Comparison of ENCODE assay signal across 20 cellular contexts in the genomic region with DNA sequence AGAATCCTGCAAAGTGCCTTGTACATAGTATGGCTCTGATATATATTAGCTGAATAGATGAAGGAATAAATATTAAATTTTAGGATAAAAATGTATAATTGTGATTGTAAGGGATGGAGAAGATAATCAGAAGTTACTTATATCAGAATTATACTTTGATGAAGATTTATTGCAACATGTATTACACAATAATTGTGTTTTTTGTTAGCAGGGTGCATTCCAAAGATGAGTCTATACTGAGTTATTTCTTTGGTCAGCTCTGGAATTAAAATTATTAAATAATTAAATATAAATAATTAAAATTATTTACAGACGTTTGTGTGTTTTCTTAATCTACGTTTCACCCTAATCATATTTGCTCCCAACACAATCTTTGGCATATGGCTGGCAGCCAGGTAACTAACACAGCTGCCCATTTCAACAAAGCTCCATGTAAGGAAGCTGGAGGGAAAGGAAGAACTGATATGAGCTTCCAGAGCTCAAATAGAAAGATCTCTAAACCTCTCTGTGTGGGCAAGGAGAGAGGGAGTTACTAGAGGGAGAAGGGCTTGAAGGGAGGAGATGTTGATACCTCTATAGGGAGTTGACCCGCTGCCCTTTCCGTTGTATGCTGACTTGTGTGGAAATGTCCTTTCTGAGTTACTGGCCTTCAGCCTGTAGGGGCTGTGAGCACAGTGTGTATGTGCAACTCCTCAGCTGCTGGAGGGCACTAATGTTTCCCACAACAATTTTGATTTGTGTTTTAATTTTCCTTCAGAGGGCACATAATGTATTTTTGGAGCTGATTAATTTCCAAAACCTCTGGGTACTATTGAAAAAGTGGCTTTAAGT.
A peak's percentile ranks its signal among the peaks of the same experiment; 100 is the strongest.
DNase-seq lines count a peak whose midpoint lies in the region; ATAC-seq and TF ChIP-seq lines count a peak whose summit lies in the region.
"Had no signal": no experiment of that assay in that cellular context is flagged by ENCODE, and none has a peak within 500 bp of the region (broad histone marks: within the 10 kb centered on the region; RNA-seq: fewer than 3 reads in every experiment).

No MANE protein-coding gene starts in this region.

- H3K9me3 ChIP-seq in SK-N-SH (no peaks in the 10 kb centered on the region), body of pancreas (no peaks in the 10 kb centered on the region), liver (ENCODE audit: control insufficient read depth in 4 of 4, low read length in 3 of 4) (no peaks in the 10 kb centered on the region), stomach (no peaks in the 10 kb centered on the region)

- DNase-seq in SK-N-SH (no peak), body of pancreas (peak in 3 of 4 donors; percentile 20 to 56 (median 22)), stomach (peak; percentile 57), brain microvascular endothelial cell (no peak), Calu3 (no peak)
- DNase-seq in activated CD8-positive, alpha-beta memory T cell treated with anti-CD3 and anti-CD28 coated beads, Interleukin-2, amount 10 ng/mL, durations not matched to agents 7 days and 5 days: no peak
- DNase-seq: 8988T; CD4-positive, alpha-beta memory T cell; GDM1; HFFc6; Karpas-422; MM.1S; NCI-H1105; NCI-H1694; NCI-H2107; NCI-H2227 treated with DMSO at 0.1 percent for 48 hours; NCI-H524; SHP77 treated with DMSO at 0.1 percent for 48 hours had no signal

- H3K9ac ChIP-seq in SK-N-SH: no peak overlapping the region
- no peak overlapping the region for H3K9ac ChIP-seq in liver (ENCODE audit: low read depth in 1 of 2, low read length in 2 of 2)

- CTCF ChIA-PET in SK-N-SH (lab: Yijun Ruan, JAX): no interaction called here
- CTCF ChIA-PET in activated CD8-positive, alpha-beta memory T cell treated with anti-CD3 and anti-CD28 coated beads, Interleukin-2, amount 10 ng/mL, durations not matched to agents 7 days and 5 days (lab: Charles Lee): no interaction called here
- CTCF ChIA-PET in Calu3 (lab: Charles Lee): no interaction called here

- no TSS peak for BruUV-seq in Calu3 (replicated peaks; lab: Mats Ljungman, UMichigan)

- H2AFZ ChIP-seq in SK-N-SH (ENCODE audit: low read depth): no peak overlapping the region

- TF ChIP-seq RAD21 in SK-N-SH (IDR thresholded peaks at IDR 0.05; ENCODE audit: low read length): no peak
- TF ChIP-seq RAD21 in liver (IDR thresholded peaks at IDR 0.05): peak in 1 of 2 donors; percentile 54

- no peak overlapping the region for H3K4me3 Mint-ChIP-seq in activated CD8-positive, alpha-beta memory T cell treated with anti-CD3 and anti-CD28 coated beads, Interleukin-2, amount 10 ng/mL, durations not matched to agents 7 days and 5 days
- H3K4me3 Mint-ChIP-seq in Calu3 (ENCODE audit: low read depth, unreplicated experiment): no peak overlapping the region
- H3K4me3 Mint-ChIP-seq: CD4-positive, alpha-beta memory T cell; HFFc6 had no signal

- no peaks in the 10 kb centered on the region for H3K79me2 ChIP-seq in SK-N-SH (ENCODE audit: insufficient read depth)

- TF ChIP-seq POLR2A in body of pancreas (IDR thresholded peaks at IDR 0.05) (no peak), stomach (IDR thresholded peaks at IDR 0.05) (no peak)

- H3K4me1 ChIP-seq in SK-N-SH (ENCODE audit: control insufficient read depth in 1 of 2, insufficient read depth in 2 of 2, low read depth in 1 of 2, low read length in 1 of 2): peaks cover 0 to 2% of the 10 kb centered on the region in 2 experiments; a peak in 1 of 4 replicates
- peaks cover 7% of the 10 kb centered on the region for H3K4me1 ChIP-seq in body of pancreas
- peaks cover 0 to 17% (median 6%) of the 10 kb centered on the region in 4 donors for H3K4me1 ChIP-seq in liver (ENCODE audit: control insufficient read depth in 4 of 4, insufficient read depth in 4 of 4, low read length in 3 of 4)
- H3K4me1 ChIP-seq in stomach: peaks cover 0 to 11% (median 5%) of the 10 kb centered on the region in 4 donors

- TF ChIP-seq CTCF in SK-N-SH (IDR thresholded peaks at IDR 0.05) (no peak), body of pancreas (IDR thresholded peaks at IDR 0.05) (peak in 1 of 7 experiments; percentile 7), liver (IDR thresholded peaks at IDR 0.05; ENCODE audit: low read depth, low read length, missing input control) (peak; percentile 25), stomach (IDR thresholded peaks at IDR 0.05) (no peak), brain microvascular endothelial cell (IDR thresholded peaks at IDR 0.05; ENCODE audit: low read depth, low read length, missing control alignments) (no peak), Calu3 (IDR thresholded peaks at IDR 0.05; ENCODE audit: unreplicated experiment) (no peak)

- H3K9me2 ChIP-seq in SK-N-SH: no peaks in the 10 kb centered on the region

- ATAC-seq in SK-N-SH treated with all-trans-retinoic acid at 6 μM for 48 hours (peak; percentile 57; the same call in 2 of the 3 replicates), body of pancreas (no peak)
- no peak for ATAC-seq in activated CD8-positive, alpha-beta memory T cell treated with anti-CD3 and anti-CD28 coated beads, Interleukin-2, amount 10 ng/mL, durations not matched to agents 7 days and 5 days

- no peaks in the 10 kb centered on the region for H3K36me3 ChIP-seq in SK-N-SH (replicated peaks in 1 of 2; ENCODE audit: control insufficient read depth in 1 of 2, insufficient read depth in 2 of 2, low read length in 1 of 2)
- H3K36me3 ChIP-seq in body of pancreas (replicated peaks in 1 of 2; ENCODE audit: insufficient read depth in 1 of 2, low read depth in 2 of 2): no peaks in the 10 kb centered on the region
- H3K36me3 ChIP-seq in liver (ENCODE audit: control insufficient read depth in 4 of 4, insufficient read depth in 3 of 4, low read depth in 1 of 4, low read length in 3 of 4): no peaks in the 10 kb centered on the region
- no peaks in the 10 kb centered on the region for H3K36me3 ChIP-seq in stomach
- H3K36me3 ChIP-seq in brain microvascular endothelial cell (replicated peaks): no peaks in the 10 kb centered on the region

- no peaks in the 10 kb centered on the region for H4K20me1 ChIP-seq in SK-N-SH (ENCODE audit: insufficient read depth)

- H3K4me1 Mint-ChIP-seq in activated CD8-positive, alpha-beta memory T cell treated with anti-CD3 and anti-CD28 coated beads, Interleukin-2, amount 10 ng/mL, durations not matched to agents 7 days and 5 days: no peaks in the 10 kb centered on the region
- H3K4me1 Mint-ChIP-seq in Calu3 (ENCODE audit: low read depth, unreplicated experiment): no peaks in the 10 kb centered on the region
- H3K4me1 Mint-ChIP-seq: CD4-positive, alpha-beta memory T cell had no signal

- H3K27me3 Mint-ChIP-seq in activated CD8-positive, alpha-beta memory T cell treated with anti-CD3 and anti-CD28 coated beads, Interleukin-2, amount 10 ng/mL, durations not matched to agents 7 days and 5 days: no peaks in the 10 kb centered on the region
- H3K27me3 Mint-ChIP-seq in Calu3 (ENCODE audit: unreplicated experiment): no peaks in the 10 kb centered on the region
- H3K27me3 Mint-ChIP-seq: CD4-positive, alpha-beta memory T cell had no signal

- POLR2A ChIA-PET in SK-N-SH (lab: Yijun Ruan, JAX): no interaction called here

- H3F3A ChIP-seq in SK-N-SH (replicated peaks; ENCODE audit: insufficient read depth): no peaks in the 10 kb centered on the region

- no peak overlapping the region for H3K4me2 ChIP-seq in SK-N-SH

- no peaks in the 10 kb centered on the region for H3K27me3 ChIP-seq in SK-N-SH (ENCODE audit: insufficient read depth)
- H3K27me3 ChIP-seq in body of pancreas: no peaks in the 10 kb centered on the region
- H3K27me3 ChIP-seq in liver (ENCODE audit: control insufficient read depth in 4 of 4, insufficient read depth in 4 of 4, low read length in 3 of 4): no peaks in the 10 kb centered on the region
- no peaks in the 10 kb centered on the region for H3K27me3 ChIP-seq in stomach
- no peaks in the 10 kb centered on the region for H3K27me3 ChIP-seq in brain microvascular endothelial cell (replicated peaks)

- intact Hi-C loops in body of pancreas (cut with DNase I): no loop called here
- intact Hi-C loops in stomach (cut with DNase I; ENCODE audit: low total_unique reads): no loop called here
- intact Hi-C loops in Calu3 (cut with micrococcal nuclease; ENCODE audit: unreplicated experiment): no loop called here

- TF ChIP-seq EP300 in SK-N-SH (IDR thresholded peaks at IDR 0.05; ENCODE audit: borderline replicate concordance in 1 of 2, low read depth in 1 of 2, low read length in 1 of 2) (no peak), stomach (IDR thresholded peaks at IDR 0.05) (no peak)

- H3K4me3 ChIP-seq in SK-N-SH (ENCODE audit: low read depth in 2 of 2, low read length in 1 of 2): no peak overlapping the region
- H3K4me3 ChIP-seq in body of pancreas: no peak overlapping the region
- no peak overlapping the region for H3K4me3 ChIP-seq in liver (ENCODE audit: low read depth in 1 of 3, low read length in 3 of 3)
- H3K4me3 ChIP-seq in stomach: no peak overlapping the region
- H3K4me3 ChIP-seq in brain microvascular endothelial cell (ENCODE audit: low read depth, low read length): no peak overlapping the region

- H3K27ac Mint-ChIP-seq in activated CD8-positive, alpha-beta memory T cell treated with anti-CD3 and anti-CD28 coated beads, Interleukin-2, amount 10 ng/mL, durations not matched to agents 7 days and 5 days: no peak overlapping the region
- H3K27ac Mint-ChIP-seq in Calu3 (ENCODE audit: unreplicated experiment): no peak overlapping the region
- H3K27ac Mint-ChIP-seq: CD4-positive, alpha-beta memory T cell; HFFc6 had no signal

- 49% methylated on average over 4 of the region's 4 CpGs for WGBS in SK-N-SH (ENCODE audit: low lambda C conversion rate)
- 25 to 28% methylated on average over 4 of the region's 4 CpGs for WGBS in body of pancreas, 2 donors
- WGBS in liver: 43% methylated on average over 4 of the region's 4 CpGs
- WGBS in stomach, 5 donors: 24 to 46% (median 25%) methylated on average over 4 of the region's 4 CpGs

- H3K27ac ChIP-seq in SK-N-SH (ENCODE audit: low read depth in 2 of 2, low read length in 1 of 2) (no peak overlapping the region), body of pancreas (no peak overlapping the region), liver (ENCODE audit: low read depth in 1 of 2, low read length in 2 of 2) (no peak overlapping the region), stomach (no peak overlapping the region), brain microvascular endothelial cell (no peak overlapping the region)

- in situ Hi-C loops in brain microvascular endothelial cell (cut with HindIII; ENCODE audit: low pct_ligation_motif_present, low sequenced_read_pairs): no loop called here

- no peaks in the 10 kb centered on the region for H3K9me3 Mint-ChIP-seq in activated CD8-positive, alpha-beta memory T cell treated with anti-CD3 and anti-CD28 coated beads, Interleukin-2, amount 10 ng/mL, durations not matched to agents 7 days and 5 days (ENCODE audit: low read depth)
- no peaks in the 10 kb centered on the region for H3K9me3 Mint-ChIP-seq in Calu3 (ENCODE audit: low read depth, unreplicated experiment)
- H3K9me3 Mint-ChIP-seq: CD4-positive, alpha-beta memory T cell; HFFc6 had no signal

- H3K36me3 Mint-ChIP-seq in activated CD8-positive, alpha-beta memory T cell treated with anti-CD3 and anti-CD28 coated beads, Interleukin-2, amount 10 ng/mL, durations not matched to agents 7 days and 5 days: no peaks in the 10 kb centered on the region
- no peaks in the 10 kb centered on the region for H3K36me3 Mint-ChIP-seq in Calu3 (ENCODE audit: insufficient read depth, unreplicated experiment)
- H3K36me3 Mint-ChIP-seq: CD4-positive, alpha-beta memory T cell had no signal

TF ChIP-seq in SK-N-SH, 30 proteins besides CTCF, POLR2A, EP300 and RAD21 (continues in another document):
- TF ChIP-seq GATA2 (CRISPR knock-in tag; IDR thresholded peaks at IDR 0.05): no peak

Comparison
In these comparisons a context has a peak if more than half of its experiments do, and no peak if none do; other contexts are left out.
1. DNase-seq: peak in body of pancreas (3 of 4) and stomach (single experiment); none in SK-N-SH (single experiment), activated CD8-positive, alpha-beta memory T cell treated with anti-CD3 and anti-CD28 coated beads, Interleukin-2, amount 10 ng/mL, durations not matched to agents 7 days and 5 days (single experiment), brain microvascular endothelial cell (single experiment) and Calu3 (single experiment).